In the genomic region with DNA sequence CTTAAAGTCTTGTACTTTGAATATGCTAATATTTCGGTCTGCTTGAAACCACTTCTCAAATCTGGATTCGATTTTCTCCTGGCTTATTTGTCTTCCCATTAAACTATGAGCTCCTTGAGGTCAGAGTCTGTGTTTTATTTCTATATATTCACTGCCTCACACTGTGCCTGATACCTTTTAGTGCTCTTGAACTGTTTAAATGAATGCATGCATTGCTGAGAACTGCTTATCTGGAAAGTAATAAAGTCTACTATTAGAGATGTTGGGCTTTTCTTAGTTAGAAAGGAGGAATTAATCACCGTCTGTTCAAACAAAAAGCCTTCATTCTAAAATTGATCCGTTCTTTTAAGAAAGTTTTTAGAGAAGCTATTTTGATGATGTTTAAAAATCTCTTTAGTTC, we compare ENCODE assay signal across 16 cellular contexts.
"Had no signal": no experiment of that assay in that cellular context is flagged by ENCODE, and none has a peak within 500 bp of the region (broad histone marks: within the 10 kb centered on the region; RNA-seq: fewer than 3 reads in every experiment).

No MANE protein-coding gene starts in this region.

- H3K4me3 ChIP-seq: body of pancreas, gastrocnemius medialis, heart right ventricle, left lung, sigmoid colon, thyroid gland, uterus had no signal

- H3K4me1 ChIP-seq: uterus had no signal

- H3K27ac ChIP-seq: body of pancreas, left lung, sigmoid colon, thyroid gland, uterus had no signal

- DNase-seq: activated CD8-positive, alpha-beta memory T cell treated with anti-CD3 and anti-CD28 coated beads for 24 hours; activated gamma-delta T cell; amniotic stem cell; body of pancreas; central memory CD4-positive, alpha-beta T cell; cortex of kidney; effector memory CD4-positive, alpha-beta T cell; gastrocnemius medialis; heart right ventricle; left lung; nephron progenitor cell; sigmoid colon; stimulated activated CD4-positive, alpha-beta T cell treated with anti-CD3 and anti-CD28 coated beads, Interleukin-12 subunit alpha, Interleukin-12 subunit beta, amount 100 ng/mL, for 4 hours; stimulated activated CD4-positive, alpha-beta T cell treated with anti-CD3 and anti-CD28 coated beads, Interleukin-2, amount 100 ng/mL, for 48 hours; thyroid gland; uterus had no signal

- H3K27ac Mint-ChIP-seq: nephron progenitor cell had no signal

- H3K9me3 ChIP-seq: body of pancreas, gastrocnemius medialis, heart right ventricle, left lung, sigmoid colon, thyroid gland, uterus had no signal

- H3K27me3 ChIP-seq: body of pancreas, gastrocnemius medialis, heart right ventricle, left lung, sigmoid colon, thyroid gland, uterus had no signal

- H3K4me3 Mint-ChIP-seq: nephron progenitor cell had no signal

- ATAC-seq: body of pancreas, gastrocnemius medialis, heart right ventricle, left lung had no signal

- H3K36me3 ChIP-seq: gastrocnemius medialis, left lung, thyroid gland, uterus had no signal
